Comparison of ENCODE assay signal across 8 cellular contexts in genomic region chr13:31431722-31432137, GRCh38.
DNase-seq lines count a peak whose midpoint lies in the region.

No MANE protein-coding gene starts in this region.

- DNase-seq in activated CD4-positive, alpha-beta T cell treated with anti-CD3 and anti-CD28 coated beads for 24 hours (ENCODE audit: low read depth in 2 of 2), result peak; percentile 29 to 41
- DNase-seq in activated CD4-positive, alpha-beta T cell treated with anti-CD3 and anti-CD28 coated beads for 1 hour, result no peak
- DNase-seq in HK-2 (ENCODE audit: unreplicated experiment) (peak; percentile 9), SKM-1 (lab: John Stamatoyannopoulos, UW; ENCODE audit: unreplicated experiment) (peak; percentile 61), astrocyte of the hippocampus (ENCODE audit: low read depth, low spot score) (peak; percentile 60), inferior parietal cortex (ENCODE audit: extremely low spot score) (peak; percentile 55), medulla oblongata (ENCODE audit: extremely low spot score) (no peak)
- DNase-seq in stimulated activated CD4-positive, alpha-beta T cell treated with anti-CD3 and anti-CD28 coated beads, Interleukin-4, amount 100 ng/mL, for 1 hour, result peak; percentile 38

Comparison
In these comparisons a context has a peak if more than half of its experiments do, and no peak if none do; other contexts are left out.
1. DNase-seq: peak in activated CD4-positive, alpha-beta T cell treated with anti-CD3 and anti-CD28 coated beads for 24 hours (2 of 2), HK-2 (single experiment), SKM-1 (single experiment), astrocyte of the hippocampus (single experiment), inferior parietal cortex (single experiment) and stimulated activated CD4-positive, alpha-beta T cell treated with anti-CD3 and anti-CD28 coated beads, Interleukin-4, amount 100 ng/mL, for 1 hour (single experiment); none in activated CD4-positive, alpha-beta T cell treated with anti-CD3 and anti-CD28 coated beads for 1 hour (single experiment) and medulla oblongata (single experiment).